ENCODE assay signal across 9 cellular contexts in genomic region chr1:47089356-47089755, GRCh38. TPM values are rescaled to one million over a fixed set of nuclear protein-coding genes. Genes with fewer than 3 reads are reported as not detected.
DNase-seq lines count a peak whose midpoint lies in the region; ATAC-seq and TF ChIP-seq lines count a peak whose summit lies in the region.
"Not testable (repeated sequence)": the region's sequence is repeated elsewhere in the genome, so short reads cannot be mapped to it uniquely, and the experiment has no call there.
"Had no signal": no experiment of that assay in that cellular context is flagged by ENCODE, and none has a peak within 500 bp of the region (broad histone marks: within the 10 kb centered on the region; RNA-seq: fewer than 3 reads in every experiment).

No MANE protein-coding gene starts in this region.

- H3F3A ChIP-seq in smooth muscle cell (ENCODE audit: low read depth) = not testable (repeated sequence)

- not testable (repeated sequence) for H3K4me3 Mint-ChIP-seq in activated T-helper 1 cell treated with anti-CD3 and anti-CD28 coated beads, Interleukin-12 subunit alpha, Interleukin-12 subunit beta, Interleukin-2, Interleukin-4 antibody, amounts not matched to agents 30 ng/mL and 10 ng/mL and 1 ng/mL, durations not matched to agents 14 hours and 24 hours and 36 hours

- peak; percentile 35 for TF ChIP-seq CTCF in AG09309 (IDR thresholded peaks at IDR 0.05; ENCODE audit: control insufficient read depth, insufficient read depth, low read depth, low read length, missing control alignments)
- TF ChIP-seq CTCF in GM12873 (IDR thresholded peaks at IDR 0.05; ENCODE audit: insufficient read depth, low read depth, low read length, missing control alignments) = peak; percentile 54
- TF ChIP-seq CTCF in RWPE1 (conservative IDR thresholded peaks at IDR 0.05; ENCODE audit: low read depth) = peak; percentile 62
- peak; percentile 37 for TF ChIP-seq CTCF in epithelial cell of esophagus (IDR thresholded peaks at IDR 0.05; ENCODE audit: insufficient read depth, low read depth, low read length, missing control alignments)
- peak; percentile 56 to 64 (median 60) for TF ChIP-seq CTCF in right lobe of liver (IDR thresholded peaks at IDR 0.05)
- peak; percentile 60 for TF ChIP-seq CTCF in smooth muscle cell (IDR thresholded peaks at IDR 0.05; ENCODE audit: borderline replicate concordance, insufficient read depth, poor library complexity, severe bottlenecking)

- POLR2A ChIA-PET in RWPE1 (lab: Yijun Ruan, JAX; ENCODE audit: low non-redundant PET) = not testable (repeated sequence)

- not testable (repeated sequence) for H3K9ac ChIP-seq in smooth muscle cell (ENCODE audit: low read depth)

- H3K36me3 Mint-ChIP-seq in activated T-helper 1 cell treated with anti-CD3 and anti-CD28 coated beads, Interleukin-12 subunit alpha, Interleukin-12 subunit beta, Interleukin-2, Interleukin-4 antibody, amounts not matched to agents 30 ng/mL and 10 ng/mL and 1 ng/mL, durations not matched to agents 14 hours and 24 hours and 36 hours (ENCODE audit: low read depth) = not testable (repeated sequence)

- H4K20me1 ChIP-seq in smooth muscle cell (ENCODE audit: low read depth) = not testable (repeated sequence)

- not testable (repeated sequence) for H3K4me1 Mint-ChIP-seq in activated T-helper 1 cell treated with anti-CD3 and anti-CD28 coated beads, Interleukin-12 subunit alpha, Interleukin-12 subunit beta, Interleukin-2, Interleukin-4 antibody, amounts not matched to agents 30 ng/mL and 10 ng/mL and 1 ng/mL, durations not matched to agents 14 hours and 24 hours and 36 hours (ENCODE audit: low read depth)

- H3K27me3 Mint-ChIP-seq in activated T-helper 1 cell treated with anti-CD3 and anti-CD28 coated beads, Interleukin-12 subunit alpha, Interleukin-12 subunit beta, Interleukin-2, Interleukin-4 antibody, amounts not matched to agents 30 ng/mL and 10 ng/mL and 1 ng/mL, durations not matched to agents 14 hours and 24 hours and 36 hours (ENCODE audit: insufficient read depth) = not testable (repeated sequence)

- H3K4me3 ChIP-seq in AG09309 (ENCODE audit: control insufficient read depth, low read depth, low read length); epithelial cell of esophagus (ENCODE audit: low read length); right lobe of liver; smooth muscle cell: not testable (repeated sequence)

- not testable (repeated sequence) for TF ChIP-seq POLR2A in right lobe of liver (IDR thresholded peaks at IDR 0.05)

- H3K27ac ChIP-seq in RWPE1; right lobe of liver; smooth muscle cell (ENCODE audit: low read depth): not testable (repeated sequence)

- not testable (repeated sequence) for H3K9me3 Mint-ChIP-seq in activated T-helper 1 cell treated with anti-CD3 and anti-CD28 coated beads, Interleukin-12 subunit alpha, Interleukin-12 subunit beta, Interleukin-2, Interleukin-4 antibody, amounts not matched to agents 30 ng/mL and 10 ng/mL and 1 ng/mL, durations not matched to agents 14 hours and 24 hours and 36 hours

- WGBS in right lobe of liver (ENCODE audit: insufficient coverage, low coverage, low lambda C conversion rate, missing lambda C conversion rate) = 5% methylated on average over 3 of the region's 3 CpGs
- 1% methylated on average over 3 of the region's 3 CpGs for WGBS in smooth muscle cell (ENCODE audit: low lambda C conversion rate)

- not testable (repeated sequence) for DNase-seq in AG09309 (ENCODE audit: low read depth); RWPE1 (ENCODE audit: low spot score); right lobe of liver; smooth muscle cell (lab: John Stamatoyannopoulos, UW; ENCODE audit: unreplicated experiment)
- DNase-seq in NCI-H1105 (lab: John Stamatoyannopoulos, UW) (peak; percentile 5), epithelial cell of esophagus (ENCODE audit: low read depth) (peak; percentile 41)
- DNase-seq in activated T-helper 1 cell treated with anti-CD3 and anti-CD28 coated beads, Interleukin-12 subunit alpha, Interleukin-12 subunit beta, Interleukin-2, Interleukin-4 antibody, amounts not matched to agents 30 ng/mL and 10 ng/mL and 1 ng/mL, durations not matched to agents 14 hours and 24 hours and 36 hours (ENCODE audit: low spot score) = peak; percentile 12

- H3K79me2 ChIP-seq in smooth muscle cell (ENCODE audit: low read depth) = not testable (repeated sequence)

- H3K4me1 ChIP-seq in right lobe of liver; smooth muscle cell (ENCODE audit: low read depth): not testable (repeated sequence)

- H3K27me3 ChIP-seq in right lobe of liver; smooth muscle cell (ENCODE audit: low read depth): not testable (repeated sequence)

- intact Hi-C loops in activated T-helper 1 cell treated with anti-CD3 and anti-CD28 coated beads, Interleukin-12 subunit alpha, Interleukin-12 subunit beta, Interleukin-2, Interleukin-4 antibody, amounts not matched to agents 30 ng/mL and 10 ng/mL and 1 ng/mL, durations not matched to agents 14 hours and 24 hours and 36 hours (cut with micrococcal nuclease); right lobe of liver (cut with DNase I): not testable (repeated sequence)

- ATAC-seq in right lobe of liver = peak; percentile 54 to 70 (median 56)

- CTCF ChIA-PET in RWPE1 (lab: Yijun Ruan, JAX) = not testable (repeated sequence)

- H3K4me2 ChIP-seq in smooth muscle cell = not testable (repeated sequence)

- not testable (repeated sequence) for H2AFZ ChIP-seq in smooth muscle cell (ENCODE audit: low read depth)

- H3K36me3 ChIP-seq in right lobe of liver; smooth muscle cell (ENCODE audit: low read depth): not testable (repeated sequence)

- H3K27ac Mint-ChIP-seq in activated T-helper 1 cell treated with anti-CD3 and anti-CD28 coated beads, Interleukin-12 subunit alpha, Interleukin-12 subunit beta, Interleukin-2, Interleukin-4 antibody, amounts not matched to agents 30 ng/mL and 10 ng/mL and 1 ng/mL, durations not matched to agents 14 hours and 24 hours and 36 hours = not testable (repeated sequence)

- H3K9me3 ChIP-seq in right lobe of liver; smooth muscle cell (replicated peaks; ENCODE audit: low read depth): not testable (repeated sequence)

RNA-seq across cellular contexts. Expression of gene CYP4Z1, which starts 22.3 kb away (rescaled TPM):
- not detected in 2 replicates for total RNA-seq in activated T-helper 1 cell treated with anti-CD3 and anti-CD28 coated beads, Interleukin-12 subunit alpha, Interleukin-12 subunit beta, Interleukin-2, Interleukin-4 antibody, amounts not matched to agents 30 ng/mL and 10 ng/mL and 1 ng/mL, durations not matched to agents 14 hours and 24 hours and 36 hours
- total RNA-seq in right lobe of liver = under 1 TPM in 4 of 6 experiments, not detected in 2; 0.30 to 0.64 (median 0.39) TPM
- total RNA-seq in smooth muscle cell = not detected in 2 replicates
- polyA plus RNA-seq in smooth muscle cell = not detected in 2 replicates
- total RNA-seq: cardiac septum had no signal

RNA-seq across cellular contexts. Expression of gene CYP4A22, which starts 47.9 kb away (rescaled TPM):
- total RNA-seq in activated T-helper 1 cell treated with anti-CD3 and anti-CD28 coated beads, Interleukin-12 subunit alpha, Interleukin-12 subunit beta, Interleukin-2, Interleukin-4 antibody, amounts not matched to agents 30 ng/mL and 10 ng/mL and 1 ng/mL, durations not matched to agents 14 hours and 24 hours and 36 hours = not detected in 2 replicates
- total RNA-seq in right lobe of liver = 100 to 1,000 TPM in 1 of 6 experiments, 10 to 100 TPM in 5; 17.2 to 159 (median 48.9) TPM
- total RNA-seq in smooth muscle cell = not detected in 2 replicates
- polyA plus RNA-seq in smooth muscle cell = not detected in 2 replicates
- total RNA-seq: cardiac septum had no signal

Comparison
In these comparisons a context has a peak if more than half of its experiments do, and no peak if none do; other contexts are left out.
1. RNA of gene CYP4A22, which starts 47.9 kb away (total RNA-seq): 17.2 to 159 TPM in right lobe of liver; not detected in activated T-helper 1 cell treated with anti-CD3 and anti-CD28 coated beads, Interleukin-12 subunit alpha, Interleukin-12 subunit beta, Interleukin-2, Interleukin-4 antibody, amounts not matched to agents 30 ng/mL and 10 ng/mL and 1 ng/mL, durations not matched to agents 14 hours and 24 hours and 36 hours and not detected in smooth muscle cell; every median in the first group is over 10 times any median in the second.
2. Peak in every context shown above with its lines, with median percentiles within 50 percentile points of each other: CTCF ChIP-seq.